39 cellular contexts compared by ENCODE assay signal in genomic region chr14:80134321-80134720, GRCh38.
"Had no signal": no experiment of that assay in that cellular context is flagged by ENCODE, and none has a peak within 500 bp of the region (broad histone marks: within the 10 kb centered on the region; RNA-seq: fewer than 3 reads in every experiment).

No MANE protein-coding gene starts in this region.

- H3K27me3 ChIP-seq: adrenal gland, ascending aorta, body of pancreas, brain microvascular endothelial cell, breast epithelium, cardiac muscle cell had no signal

- H3K27ac Mint-ChIP-seq: activated naive CD4-positive, alpha-beta T cell treated with anti-CD3 and anti-CD28 coated beads for 36 hours; activated naive CD4-positive, alpha-beta T cell treated with anti-CD3 and anti-CD28 coated beads, Interleukin-2, amount 10 ng/mL, durations not matched to agents 7 days and 5 days; activated naive CD4-positive, alpha-beta T cell treated with anti-CD3 and anti-CD28 coated beads, Interleukin-2, amount 50 U/mL, for 24 hours; activated naive CD4-positive, alpha-beta T cell treated with anti-CD3 and anti-CD28 coated beads, Interleukin-2, amount 50 U/mL, for 72 hours; activated naive CD8-positive, alpha-beta T cell; activated naive CD8-positive, alpha-beta T cell treated with anti-CD3 and anti-CD28 coated beads for 36 hours; activated naive CD8-positive, alpha-beta T cell treated with anti-CD3 and anti-CD28 coated beads, Interleukin-2, amount 10 ng/mL, durations not matched to agents 7 days and 5 days; activated naive CD8-positive, alpha-beta T cell treated with anti-CD3 and anti-CD28 coated beads, Interleukin-2, amount 50 U/mL, for 24 hours; activated T-cell treated with anti-CD3 and anti-CD28 coated beads, Interleukin-2, amount 50 U/mL, for 24 hours; activated T-cell treated with anti-CD3 and anti-CD28 coated beads, Interleukin-2, amount 50 U/mL, for 72 hours; activated T-helper 1 cell treated with anti-CD3 and anti-CD28 coated beads, Interleukin-12 subunit alpha, Interleukin-12 subunit beta, Interleukin-2, Interleukin-4 antibody, amounts not matched to agents 30 ng/mL and 10 ng/mL and 1 ng/mL, durations not matched to agents 14 hours and 24 hours and 36 hours; activated T-helper 17 cell treated with anti-CD3 and anti-CD28 coated beads, Interleukin-2, amount 50 U/mL, for 72 hours; activated T-helper 2 cell treated with anti-CD3 and anti-CD28 coated beads, Interferon-gamma antibody, Interleukin-2, Interleukin-4, amounts not matched to agents 10 μg/mL and 5 μg/mL and 100 μg/mL, durations not matched to agents 14 hours and 24 hours and 36 hours; brain had no signal

- ATAC-seq: activated naive CD4-positive, alpha-beta T cell treated with anti-CD3 and anti-CD28 coated beads, Interleukin-2, amount 50 U/mL, for 72 hours; activated naive CD8-positive, alpha-beta T cell treated with anti-CD3 and anti-CD28 coated beads, Interleukin-2, amount 50 U/mL, for 24 hours; activated T-cell treated with anti-CD3 and anti-CD28 coated beads, Interleukin-2, amount 50 U/mL, for 4 hours; activated T-cell treated with anti-CD3 and anti-CD28 coated beads, Interleukin-2, amount 50 U/mL, for 72 hours; activated T-helper 17 cell treated with anti-CD3 and anti-CD28 coated beads, Interleukin-2, amount 50 U/mL, for 72 hours had no signal

- DNase-seq: activated effector memory CD4-positive, alpha-beta T cell treated with anti-CD3 and anti-CD28 coated beads, Interleukin-2, amount 50 U/mL, for 16 hours; activated effector memory CD4-positive, alpha-beta T cell treated with Interleukin-2 at 50 U/mL for 16 hours; activated gamma-delta T cell; activated gamma-delta T cell treated with Interleukin-2 at 50 U/mL for 16 hours; activated naive CD4-positive, alpha-beta T cell; activated naive CD4-positive, alpha-beta T cell treated with anti-CD3 and anti-CD28 coated beads for 36 hours; activated naive CD4-positive, alpha-beta T cell treated with anti-CD3 and anti-CD28 coated beads, Interleukin-2, amount 10 ng/mL, durations not matched to agents 7 days and 5 days; activated naive CD4-positive, alpha-beta T cell treated with anti-CD3 and anti-CD28 coated beads, Interleukin-2, amount 50 U/mL, for 16 hours; activated naive CD4-positive, alpha-beta T cell treated with Interleukin-2 at 50 U/mL for 16 hours; activated naive CD8-positive, alpha-beta T cell treated with anti-CD3 and anti-CD28 coated beads for 36 hours; activated naive CD8-positive, alpha-beta T cell treated with anti-CD3 and anti-CD28 coated beads, Interleukin-2, amount 10 ng/mL, durations not matched to agents 7 days and 5 days; activated naive CD8-positive, alpha-beta T cell treated with anti-CD3 and anti-CD28 coated beads, Interleukin-2, amount 50 U/mL, for 24 hours; activated T-cell treated with anti-CD3 and anti-CD28 coated beads for 4 hours; activated T-cell treated with anti-CD3 and anti-CD28 coated beads, Interleukin-2, amount 50 U/mL, for 1 hour; activated T-cell treated with anti-CD3 and anti-CD28 coated beads, Interleukin-2, amount 50 U/mL, for 24 hours; activated T-cell treated with anti-CD3 and anti-CD28 coated beads, Interleukin-2, amount 50 U/mL, for 4 hours; activated T-cell treated with anti-CD3 and anti-CD28 coated beads, Interleukin-2, amount 50 U/mL, for 48 hours; activated T-cell treated with anti-CD3 and anti-CD28 coated beads, Interleukin-2, amount 50 U/mL, for 72 hours; adrenal gland; amniotic stem cell; amygdala; anterior cingulate cortex; aorta; brain microvascular endothelial cell; caudate nucleus; central memory CD4-positive, alpha-beta T cell; cerebellar nuclear complex had no signal

- H3K36me3 Mint-ChIP-seq: activated naive CD4-positive, alpha-beta T cell treated with anti-CD3 and anti-CD28 coated beads, Interleukin-2, amount 10 ng/mL, durations not matched to agents 7 days and 5 days; activated naive CD8-positive, alpha-beta T cell; activated naive CD8-positive, alpha-beta T cell treated with anti-CD3 and anti-CD28 coated beads for 36 hours; activated naive CD8-positive, alpha-beta T cell treated with anti-CD3 and anti-CD28 coated beads, Interleukin-2, amount 10 ng/mL, durations not matched to agents 7 days and 5 days; brain had no signal

- H3K27me3 Mint-ChIP-seq: activated naive CD4-positive, alpha-beta T cell treated with anti-CD3 and anti-CD28 coated beads, Interleukin-2, amount 10 ng/mL, durations not matched to agents 7 days and 5 days; activated naive CD4-positive, alpha-beta T cell treated with anti-CD3 and anti-CD28 coated beads, Interleukin-2, amount 50 U/mL, for 24 hours; activated naive CD8-positive, alpha-beta T cell; activated naive CD8-positive, alpha-beta T cell treated with anti-CD3 and anti-CD28 coated beads for 36 hours; activated naive CD8-positive, alpha-beta T cell treated with anti-CD3 and anti-CD28 coated beads, Interleukin-2, amount 10 ng/mL, durations not matched to agents 7 days and 5 days; activated naive CD8-positive, alpha-beta T cell treated with anti-CD3 and anti-CD28 coated beads, Interleukin-2, amount 50 U/mL, for 24 hours; activated T-cell treated with anti-CD3 and anti-CD28 coated beads, Interleukin-2, amount 50 U/mL, for 24 hours; activated T-helper 17 cell treated with anti-CD3 and anti-CD28 coated beads, Interleukin-2, amount 50 U/mL, for 72 hours; brain; central memory CD8-positive, alpha-beta T cell had no signal

- H3K36me3 ChIP-seq: adrenal gland, ascending aorta, brain microvascular endothelial cell, breast epithelium, cardiac muscle cell had no signal

- H3K9me3 ChIP-seq: adrenal gland, ascending aorta, body of pancreas had no signal

- H3K4me3 Mint-ChIP-seq: activated naive CD4-positive, alpha-beta T cell treated with anti-CD3 and anti-CD28 coated beads for 36 hours; activated naive CD4-positive, alpha-beta T cell treated with anti-CD3 and anti-CD28 coated beads, Interleukin-2, amount 10 ng/mL, durations not matched to agents 7 days and 5 days; activated naive CD4-positive, alpha-beta T cell treated with anti-CD3 and anti-CD28 coated beads, Interleukin-2, amount 50 U/mL, for 24 hours; activated naive CD8-positive, alpha-beta T cell; activated naive CD8-positive, alpha-beta T cell treated with anti-CD3 and anti-CD28 coated beads for 36 hours; activated naive CD8-positive, alpha-beta T cell treated with anti-CD3 and anti-CD28 coated beads, Interleukin-2, amount 10 ng/mL, durations not matched to agents 7 days and 5 days; activated naive CD8-positive, alpha-beta T cell treated with anti-CD3 and anti-CD28 coated beads, Interleukin-2, amount 50 U/mL, for 24 hours; activated T-cell treated with anti-CD3 and anti-CD28 coated beads, Interleukin-2, amount 50 U/mL, for 24 hours; activated T-cell treated with anti-CD3 and anti-CD28 coated beads, Interleukin-2, amount 50 U/mL, for 4 hours; activated T-cell treated with anti-CD3 and anti-CD28 coated beads, Interleukin-2, amount 50 U/mL, for 72 hours; activated T-helper 1 cell treated with anti-CD3 and anti-CD28 coated beads, Interleukin-12 subunit alpha, Interleukin-12 subunit beta, Interleukin-2, Interleukin-4 antibody, amounts not matched to agents 30 ng/mL and 10 ng/mL and 1 ng/mL, durations not matched to agents 14 hours and 24 hours and 36 hours; activated T-helper 17 cell treated with anti-CD3 and anti-CD28 coated beads, Interleukin-2, amount 50 U/mL, for 72 hours; brain; central memory CD8-positive, alpha-beta T cell had no signal

- H3K4me3 ChIP-seq: adrenal gland, ascending aorta, body of pancreas, breast epithelium, cardiac muscle cell had no signal

- H3K4me1 ChIP-seq: adrenal gland, ascending aorta, body of pancreas, breast epithelium had no signal

- H3K4me1 Mint-ChIP-seq: activated naive CD4-positive, alpha-beta T cell treated with anti-CD3 and anti-CD28 coated beads, Interleukin-2, amount 10 ng/mL, durations not matched to agents 7 days and 5 days; activated naive CD4-positive, alpha-beta T cell treated with anti-CD3 and anti-CD28 coated beads, Interleukin-2, amount 50 U/mL, for 24 hours; activated naive CD8-positive, alpha-beta T cell treated with anti-CD3 and anti-CD28 coated beads for 36 hours; activated naive CD8-positive, alpha-beta T cell treated with anti-CD3 and anti-CD28 coated beads, Interleukin-2, amount 10 ng/mL, durations not matched to agents 7 days and 5 days; activated naive CD8-positive, alpha-beta T cell treated with anti-CD3 and anti-CD28 coated beads, Interleukin-2, amount 50 U/mL, for 24 hours; activated T-helper 17 cell treated with anti-CD3 and anti-CD28 coated beads, Interleukin-2, amount 50 U/mL, for 72 hours; brain; central memory CD8-positive, alpha-beta T cell had no signal

- H3K27ac ChIP-seq: adrenal gland, ascending aorta, brain microvascular endothelial cell, breast epithelium, cardiac muscle cell had no signal
